In genomic region chr18:23627325-23627724, GRCh38 we compare ENCODE assay signal across 10 cellular contexts. TPM values are rescaled to one million over a fixed set of nuclear protein-coding genes. Genes with fewer than 3 reads are reported as not detected.
DNase-seq lines count a peak whose midpoint lies in the region; TF ChIP-seq lines count a peak whose summit lies in the region.
"Had no signal": no experiment of that assay in that cellular context is flagged by ENCODE, and none has a peak within 500 bp of the region (broad histone marks: within the 10 kb centered on the region; RNA-seq: fewer than 3 reads in every experiment).

No MANE protein-coding gene starts in this region.

- H3K4me3 Mint-ChIP-seq in chondrocyte (ENCODE audit: unreplicated experiment) = no peak overlapping the region
- H3K4me3 Mint-ChIP-seq in activated naive CD4-positive, alpha-beta T cell treated with anti-CD3 and anti-CD28 coated beads, Interleukin-2, amount 10 ng/mL, durations not matched to agents 7 days and 5 days = no peak overlapping the region
- H3K4me3 Mint-ChIP-seq: dendritic cell treated with granulocyte-macrophage colony-stimulating factor and Interleukin-4, amounts not matched to agents 40 ng/mL and 50 ng/mL, for 4 days had no signal

- H3K27ac Mint-ChIP-seq in chondrocyte (ENCODE audit: unreplicated experiment) = peak overlapping the region; percentile 68
- no peak overlapping the region for H3K27ac Mint-ChIP-seq in activated naive CD4-positive, alpha-beta T cell treated with anti-CD3 and anti-CD28 coated beads, Interleukin-2, amount 10 ng/mL, durations not matched to agents 7 days and 5 days
- H3K27ac Mint-ChIP-seq: dendritic cell treated with granulocyte-macrophage colony-stimulating factor and Interleukin-4, amounts not matched to agents 40 ng/mL and 50 ng/mL, for 4 days had no signal

- no peaks in the 10 kb centered on the region for H3K9me3 Mint-ChIP-seq in chondrocyte (ENCODE audit: low read depth)
- H3K9me3 Mint-ChIP-seq in activated naive CD4-positive, alpha-beta T cell treated with anti-CD3 and anti-CD28 coated beads, Interleukin-2, amount 10 ng/mL, durations not matched to agents 7 days and 5 days = no peaks in the 10 kb centered on the region
- H3K9me3 Mint-ChIP-seq: dendritic cell treated with granulocyte-macrophage colony-stimulating factor and Interleukin-4, amounts not matched to agents 40 ng/mL and 50 ng/mL, for 4 days had no signal

- TF ChIP-seq CTCF in chondrocyte (IDR thresholded peaks at IDR 0.05) = no peak

- H3K36me3 Mint-ChIP-seq in chondrocyte (ENCODE audit: low read depth) = no peaks in the 10 kb centered on the region
- H3K36me3 Mint-ChIP-seq in activated naive CD4-positive, alpha-beta T cell treated with anti-CD3 and anti-CD28 coated beads, Interleukin-2, amount 10 ng/mL, durations not matched to agents 7 days and 5 days = no peaks in the 10 kb centered on the region

- DNase-seq in COLO829 (ENCODE audit: low spot score) = peak; percentile 37
- peak; percentile 31 for DNase-seq in NCI-H2029 treated with DMSO at 0.1 percent for 48 hours (lab: John Stamatoyannopoulos, UW)
- DNase-seq in chondrocyte (ENCODE audit: low spot score) = no peak
- DNase-seq in myocyte (ENCODE audit: low read depth) = peak; percentile 81
- DNase-seq in DMS153 treated with DMSO at 0.1 percent for 48 hours (lab: John Stamatoyannopoulos, UW; ENCODE audit: unreplicated experiment) = no peak
- DNase-seq in activated CD4-positive, alpha-beta T cell treated with anti-CD3 and anti-CD28 coated beads for 4 hours = no peak
- DNase-seq in NCI-H2171 treated with DMSO at 0.1 percent for 48 hours (lab: John Stamatoyannopoulos, UW) = no peak
- no peak for DNase-seq in activated naive CD4-positive, alpha-beta T cell treated with anti-CD3 and anti-CD28 coated beads, Interleukin-2, amount 10 ng/mL, durations not matched to agents 7 days and 5 days
- DNase-seq: stimulated activated CD4-positive, alpha-beta T cell treated with anti-CD3 and anti-CD28 coated beads, Interleukin-4, amount 100 ng/mL, for 4 hours had no signal

- H3K4me1 Mint-ChIP-seq in chondrocyte (ENCODE audit: low read depth) = peaks cover 31% of the 10 kb centered on the region
- H3K4me1 Mint-ChIP-seq in activated naive CD4-positive, alpha-beta T cell treated with anti-CD3 and anti-CD28 coated beads, Interleukin-2, amount 10 ng/mL, durations not matched to agents 7 days and 5 days = peaks cover 7% of the 10 kb centered on the region

- CTCF ChIA-PET in activated naive CD4-positive, alpha-beta T cell treated with anti-CD3 and anti-CD28 coated beads, Interleukin-2, amount 10 ng/mL, durations not matched to agents 7 days and 5 days (lab: Charles Lee) = interaction anchor here (1.3 to 1.6 kb wide), 3 partner anchors 74 to 292 kb away, joined by 3 to 5 read pairs (median 4); no protein-coding TSS in a partner anchor

- H3K27me3 Mint-ChIP-seq in chondrocyte (ENCODE audit: low read depth) = peaks cover 2% of the 10 kb centered on the region
- H3K27me3 Mint-ChIP-seq in activated naive CD4-positive, alpha-beta T cell treated with anti-CD3 and anti-CD28 coated beads, Interleukin-2, amount 10 ng/mL, durations not matched to agents 7 days and 5 days = peaks cover 22% of the 10 kb centered on the region

RNA-seq across cellular contexts. Expression of gene ANKRD29, which starts 35.4 kb away (rescaled TPM):
- total RNA-seq in chondrocyte (0.48 to 0.85 TPM (median 0.50 TPM) in 3 replicates), myocyte (0.83 and 2.1 TPM in 2 replicates)
- polyA plus RNA-seq in myocyte (2012) = 1.8 TPM

RNA-seq across cellular contexts. Expression of gene NPC1, which starts 41.0 kb away (rescaled TPM):
- total RNA-seq in chondrocyte (31.4 to 48.2 TPM (median 45.5 TPM) in 3 replicates), myocyte (40.4 and 54.0 TPM in 2 replicates)
- 54.7 TPM for polyA plus RNA-seq in myocyte (2012)

Comparison
In these comparisons a context has a peak if more than half of its experiments do, and no peak if none do; other contexts are left out.
1. DNase-seq: peak in COLO829 (single experiment), NCI-H2029 treated with DMSO at 0.1 percent for 48 hours (single experiment) and myocyte (single experiment); none in chondrocyte (single experiment), DMS153 treated with DMSO at 0.1 percent for 48 hours (single experiment), activated CD4-positive, alpha-beta T cell treated with anti-CD3 and anti-CD28 coated beads for 4 hours (0 of 2), NCI-H2171 treated with DMSO at 0.1 percent for 48 hours (single experiment) and activated naive CD4-positive, alpha-beta T cell treated with anti-CD3 and anti-CD28 coated beads, Interleukin-2, amount 10 ng/mL, durations not matched to agents 7 days and 5 days (single experiment).